In the genomic region with DNA sequence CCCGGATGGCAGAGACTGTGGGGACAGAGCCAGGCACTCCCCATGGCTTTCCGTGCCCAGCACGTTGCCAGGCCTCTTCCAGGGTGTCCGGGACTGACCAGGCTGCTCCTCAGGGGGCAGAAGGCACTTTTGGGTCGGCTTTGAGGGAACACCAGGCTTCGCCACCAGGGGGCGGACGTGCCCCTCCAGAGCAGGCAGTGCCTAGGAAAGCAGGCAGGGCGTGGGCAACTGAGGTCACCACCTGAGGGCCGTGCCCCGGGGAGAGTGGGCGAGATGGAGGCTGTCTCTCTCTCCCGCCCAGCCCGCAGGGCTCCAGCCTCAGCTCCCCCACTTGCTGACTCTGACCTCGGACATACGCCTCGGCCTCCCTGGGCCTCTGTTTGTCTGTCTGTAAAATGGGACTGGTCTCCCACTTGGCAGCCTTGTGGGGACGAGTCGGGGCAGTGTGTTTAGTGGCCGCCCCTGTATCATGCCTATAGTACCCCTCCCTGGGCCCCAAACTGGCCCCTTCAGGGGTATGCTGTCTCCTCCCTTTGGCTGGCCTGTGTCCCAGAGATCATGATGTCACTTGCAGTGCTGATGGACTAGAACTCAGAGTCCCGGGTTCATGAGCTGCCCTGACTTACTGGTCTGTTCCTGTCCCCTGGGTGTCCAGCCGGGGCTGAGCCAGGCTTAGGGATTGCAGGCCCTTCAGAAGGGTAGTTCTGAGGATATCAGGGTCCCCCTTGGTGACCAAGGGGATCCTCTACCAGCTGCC, we compare ENCODE assay signal across 8 cellular contexts. TPM values are rescaled to one million over a fixed set of nuclear protein-coding genes. Genes with fewer than 3 reads are reported as not detected.
DNase-seq lines count a peak whose midpoint lies in the region; ATAC-seq and TF ChIP-seq lines count a peak whose summit lies in the region.

No MANE protein-coding gene starts in this region.

- H3K27me3 Mint-ChIP-seq in CD4-positive, alpha-beta memory T cell, result no peaks in the 10 kb centered on the region

- peaks cover 15% of the 10 kb centered on the region for H3K4me1 ChIP-seq in CD4-positive, alpha-beta memory T cell (ENCODE audit: insufficient read depth, low read length)
- peaks cover 12% of the 10 kb centered on the region for H3K4me1 ChIP-seq in prostate gland (replicated peaks)

- no peaks in the 10 kb centered on the region for H3K36me3 ChIP-seq in CD4-positive, alpha-beta memory T cell (ENCODE audit: insufficient read depth, low read length)
- no peaks in the 10 kb centered on the region for H3K36me3 ChIP-seq in prostate gland

- no peak for TF ChIP-seq POLR2A in prostate gland (IDR thresholded peaks at IDR 0.05)

- H3K4me3 ChIP-seq in CD4-positive, alpha-beta memory T cell (ENCODE audit: low read length in 2 of 2), result no peak overlapping the region
- H3K4me3 ChIP-seq in prostate gland, result no peak overlapping the region

- H3K27ac Mint-ChIP-seq in CD4-positive, alpha-beta memory T cell, result peak overlapping the region in 2 of 7 donors; percentile 23 to 52

- H3K36me3 Mint-ChIP-seq in CD4-positive, alpha-beta memory T cell, result peaks cover 0 to 3% of the 10 kb centered on the region in 2 donors

- intact Hi-C loops in CD4-positive, alpha-beta memory T cell (cut with micrococcal nuclease), result no loop called here
- intact Hi-C loops in head of caudate nucleus (cut with DNase I) (loop anchor here (5.0 kb wide), 1 partner anchor 35 kb away; no protein-coding TSS in a partner anchor), prostate gland (cut with DNase I) (loop anchor here (1.0 kb wide), 1 partner anchor 38 kb away; no protein-coding TSS in a partner anchor)

- H3K4me3 Mint-ChIP-seq in CD4-positive, alpha-beta memory T cell, result peak overlapping the region in 1 of 8 donors; percentile 52

- no peaks in the 10 kb centered on the region for H3K9me3 ChIP-seq in CD4-positive, alpha-beta memory T cell (ENCODE audit: control insufficient read depth in 1 of 2, low read length in 2 of 2)
- no peaks in the 10 kb centered on the region for H3K9me3 ChIP-seq in prostate gland

- ATAC-seq in HG03060 (IDR thresholded peaks at IDR 0.05; ENCODE audit: low read depth, unreplicated experiment), result peak; percentile 35
- peak; percentile 89 for ATAC-seq in SK-N-SH treated with all-trans-retinoic acid at 6 μM for 48 hours

- no peaks in the 10 kb centered on the region for H3K27me3 ChIP-seq in CD4-positive, alpha-beta memory T cell (ENCODE audit: insufficient read depth, low read length)
- H3K27me3 ChIP-seq in prostate gland (replicated peaks; ENCODE audit: insufficient read depth), result no peaks in the 10 kb centered on the region

- POLR2A ChIA-PET in CD4-positive, alpha-beta memory T cell (lab: Charles Lee; ENCODE audit: partially characterized antibody), result interaction anchor here (1.0 kb wide), 1 partner anchor 39 kb away, joined by 3 read pairs; no protein-coding TSS in a partner anchor

- DNase-seq in CD4-positive, alpha-beta memory T cell, result peak; percentile 78 to 83 (median 80)
- peak; percentile 88 for DNase-seq in activated naive CD4-positive, alpha-beta T cell treated with Interleukin-2 at 50 U/mL for 16 hours
- DNase-seq in head of caudate nucleus (peak; percentile 44 to 89 (median 74)), prostate gland (ENCODE audit: low spot score) (peak; percentile 70), ureter (ENCODE audit: low spot score) (peak; percentile 80), T1000 (lab: John Stamatoyannopoulos, UW) (no peak)

- 24% methylated on average over 22 of the region's 22 CpGs for WGBS in prostate gland

- peaks cover 0 to 20% (median 11%) of the 10 kb centered on the region in 4 donors for H3K4me1 Mint-ChIP-seq in CD4-positive, alpha-beta memory T cell

- peak; percentile 89 to 97 (median 94) for TF ChIP-seq CTCF in prostate gland (IDR thresholded peaks at IDR 0.05)

- CTCF ChIA-PET in CD4-positive, alpha-beta memory T cell (lab: Charles Lee; ENCODE audit: partially characterized antibody), result interaction anchor here (1.0 to 9.5 kb wide), 6 partner anchors 8 to 41 kb away, joined by 3 to 91 read pairs (median 4); no protein-coding TSS in a partner anchor

- no peaks in the 10 kb centered on the region for H3K9me3 Mint-ChIP-seq in CD4-positive, alpha-beta memory T cell

- no peak overlapping the region for H3K27ac ChIP-seq in CD4-positive, alpha-beta memory T cell (ENCODE audit: low read depth, low read length)
- peak overlapping the region; percentile 67 to 71 for H3K27ac ChIP-seq in prostate gland

TF ChIP-seq in SK-N-SH treated with all-trans-retinoic acid at 6 μM for 48 hours, 23 proteins besides CTCF, POLR2A, EP300 and RAD21:
- TF ChIP-seq CSDC2 (CRISPR knock-in tag; IDR thresholded peaks at IDR 0.05) (no peak), ZFP3 (CRISPR knock-in tag; IDR thresholded peaks at IDR 0.05) (no peak), ISL1 (CRISPR knock-in tag; IDR thresholded peaks at IDR 0.05) (no peak), TCF4 (CRISPR knock-in tag; IDR thresholded peaks at IDR 0.05; ENCODE audit: borderline replicate concordance) (no peak), TOX (CRISPR knock-in tag; IDR thresholded peaks at IDR 0.05; ENCODE audit: borderline replicate concordance) (no peak), SNAI2 (CRISPR knock-in tag; IDR thresholded peaks at IDR 0.05) (no peak), RARB (CRISPR knock-in tag; IDR thresholded peaks at IDR 0.05) (no peak), OSR1 (CRISPR knock-in tag; IDR thresholded peaks at IDR 0.05) (no peak), ZFP30 (CRISPR knock-in tag; IDR thresholded peaks at IDR 0.05) (no peak), ARNTL (CRISPR knock-in tag; IDR thresholded peaks at IDR 0.05; ENCODE audit: borderline replicate concordance, low read depth) (no peak), ZC3H10 (CRISPR knock-in tag; IDR thresholded peaks at IDR 0.05) (no peak), ZNF8 (CRISPR knock-in tag; IDR thresholded peaks at IDR 0.05) (no peak)
- TF ChIP-seq, protein P1, sequence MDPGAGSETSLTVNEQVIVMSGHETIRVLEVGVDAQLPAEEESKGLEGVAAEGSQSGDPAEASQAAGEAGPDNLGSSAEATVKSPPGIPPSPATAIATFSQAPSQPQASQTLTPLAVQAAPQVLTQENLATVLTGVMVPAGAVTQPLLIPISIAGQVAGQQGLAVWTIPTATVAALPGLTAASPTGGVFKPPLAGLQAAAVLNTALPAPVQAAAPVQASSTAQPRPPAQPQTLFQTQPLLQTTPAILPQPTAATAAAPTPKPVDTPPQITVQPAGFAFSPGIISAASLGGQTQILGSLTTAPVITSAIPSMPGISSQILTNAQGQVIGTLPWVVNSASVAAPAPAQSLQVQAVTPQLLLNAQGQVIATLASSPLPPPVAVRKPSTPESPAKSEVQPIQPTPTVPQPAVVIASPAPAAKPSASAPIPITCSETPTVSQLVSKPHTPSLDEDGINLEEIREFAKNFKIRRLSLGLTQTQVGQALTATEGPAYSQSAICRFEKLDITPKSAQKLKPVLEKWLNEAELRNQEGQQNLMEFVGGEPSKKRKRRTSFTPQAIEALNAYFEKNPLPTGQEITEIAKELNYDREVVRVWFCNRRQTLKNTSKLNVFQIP (CRISPR knock-in tag; IDR thresholded peaks at IDR 0.05; ENCODE audit: borderline replicate concordance, low read depth), result no peak
- TF ChIP-seq, protein P2, sequence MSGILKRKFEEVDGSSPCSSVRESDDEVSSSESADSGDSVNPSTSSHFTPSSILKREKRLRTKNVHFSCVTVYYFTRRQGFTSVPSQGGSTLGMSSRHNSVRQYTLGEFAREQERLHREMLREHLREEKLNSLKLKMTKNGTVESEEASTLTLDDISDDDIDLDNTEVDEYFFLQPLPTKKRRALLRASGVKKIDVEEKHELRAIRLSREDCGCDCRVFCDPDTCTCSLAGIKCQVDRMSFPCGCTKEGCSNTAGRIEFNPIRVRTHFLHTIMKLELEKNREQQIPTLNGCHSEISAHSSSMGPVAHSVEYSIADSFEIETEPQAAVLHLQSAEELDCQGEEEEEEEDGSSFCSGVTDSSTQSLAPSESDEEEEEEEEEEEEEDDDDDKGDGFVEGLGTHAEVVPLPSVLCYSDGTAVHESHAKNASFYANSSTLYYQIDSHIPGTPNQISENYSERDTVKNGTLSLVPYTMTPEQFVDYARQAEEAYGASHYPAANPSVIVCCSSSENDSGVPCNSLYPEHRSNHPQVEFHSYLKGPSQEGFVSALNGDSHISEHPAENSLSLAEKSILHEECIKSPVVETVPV (CRISPR knock-in tag; IDR thresholded peaks at IDR 0.05), result no peak
- TF ChIP-seq, protein P3, sequence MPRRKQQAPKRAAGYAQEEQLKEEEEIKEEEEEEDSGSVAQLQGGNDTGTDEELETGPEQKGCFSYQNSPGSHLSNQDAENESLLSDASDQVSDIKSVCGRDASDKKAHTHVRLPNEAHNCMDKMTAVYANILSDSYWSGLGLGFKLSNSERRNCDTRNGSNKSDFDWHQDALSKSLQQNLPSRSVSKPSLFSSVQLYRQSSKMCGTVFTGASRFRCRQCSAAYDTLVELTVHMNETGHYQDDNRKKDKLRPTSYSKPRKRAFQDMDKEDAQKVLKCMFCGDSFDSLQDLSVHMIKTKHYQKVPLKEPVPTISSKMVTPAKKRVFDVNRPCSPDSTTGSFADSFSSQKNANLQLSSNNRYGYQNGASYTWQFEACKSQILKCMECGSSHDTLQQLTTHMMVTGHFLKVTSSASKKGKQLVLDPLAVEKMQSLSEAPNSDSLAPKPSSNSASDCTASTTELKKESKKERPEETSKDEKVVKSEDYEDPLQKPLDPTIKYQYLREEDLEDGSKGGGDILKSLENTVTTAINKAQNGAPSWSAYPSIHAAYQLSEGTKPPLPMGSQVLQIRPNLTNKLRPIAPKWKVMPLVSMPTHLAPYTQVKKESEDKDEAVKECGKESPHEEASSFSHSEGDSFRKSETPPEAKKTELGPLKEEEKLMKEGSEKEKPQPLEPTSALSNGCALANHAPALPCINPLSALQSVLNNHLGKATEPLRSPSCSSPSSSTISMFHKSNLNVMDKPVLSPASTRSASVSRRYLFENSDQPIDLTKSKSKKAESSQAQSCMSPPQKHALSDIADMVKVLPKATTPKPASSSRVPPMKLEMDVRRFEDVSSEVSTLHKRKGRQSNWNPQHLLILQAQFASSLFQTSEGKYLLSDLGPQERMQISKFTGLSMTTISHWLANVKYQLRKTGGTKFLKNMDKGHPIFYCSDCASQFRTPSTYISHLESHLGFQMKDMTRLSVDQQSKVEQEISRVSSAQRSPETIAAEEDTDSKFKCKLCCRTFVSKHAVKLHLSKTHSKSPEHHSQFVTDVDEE (CRISPR knock-in tag; IDR thresholded peaks at IDR 0.05), result no peak
TF ChIP-seq in SK-N-SH treated with all-trans-retinoic acid at 6 μM for 48 hours: peak in this region for 0.

RNA-seq across cellular contexts. Expression of a gene that starts 4.4 kb away (rescaled TPM):
- 10 to 100 TPM; 45.9 to 46.5 TPM for total RNA-seq in CD4-positive, alpha-beta memory T cell
- polyA plus RNA-seq in CD4-positive, alpha-beta memory T cell, result 10 to 100 TPM; 45.1 to 74.0 TPM
- 10 to 100 TPM; 47.8 to 56.5 TPM for total RNA-seq in prostate gland
- 27.6 TPM for total RNA-seq in ureter

RNA-seq across cellular contexts. Expression of a gene that starts 54.8 kb away (rescaled TPM):
- total RNA-seq in CD4-positive, alpha-beta memory T cell, result under 1 TPM in 1 of 2 experiments, not detected in 1; 0.67 TPM
- not detected for polyA plus RNA-seq in CD4-positive, alpha-beta memory T cell
- total RNA-seq in prostate gland (10 to 100 TPM; 34.6 to 64.5 TPM), ureter (33.7 TPM)

Comparison
In these comparisons a context has a peak if more than half of its experiments do, and no peak if none do; other contexts are left out.
1. RNA of a gene that starts 54.8 kb away (total RNA-seq): 34.6 to 64.5 TPM in prostate gland and 33.7 TPM in ureter (single experiment); 0.67 TPM in CD4-positive, alpha-beta memory T cell; every median in the first group is over 10 times any median in the second.